Comparison of ENCODE assay signal across 9 cellular contexts in the genomic region with DNA sequence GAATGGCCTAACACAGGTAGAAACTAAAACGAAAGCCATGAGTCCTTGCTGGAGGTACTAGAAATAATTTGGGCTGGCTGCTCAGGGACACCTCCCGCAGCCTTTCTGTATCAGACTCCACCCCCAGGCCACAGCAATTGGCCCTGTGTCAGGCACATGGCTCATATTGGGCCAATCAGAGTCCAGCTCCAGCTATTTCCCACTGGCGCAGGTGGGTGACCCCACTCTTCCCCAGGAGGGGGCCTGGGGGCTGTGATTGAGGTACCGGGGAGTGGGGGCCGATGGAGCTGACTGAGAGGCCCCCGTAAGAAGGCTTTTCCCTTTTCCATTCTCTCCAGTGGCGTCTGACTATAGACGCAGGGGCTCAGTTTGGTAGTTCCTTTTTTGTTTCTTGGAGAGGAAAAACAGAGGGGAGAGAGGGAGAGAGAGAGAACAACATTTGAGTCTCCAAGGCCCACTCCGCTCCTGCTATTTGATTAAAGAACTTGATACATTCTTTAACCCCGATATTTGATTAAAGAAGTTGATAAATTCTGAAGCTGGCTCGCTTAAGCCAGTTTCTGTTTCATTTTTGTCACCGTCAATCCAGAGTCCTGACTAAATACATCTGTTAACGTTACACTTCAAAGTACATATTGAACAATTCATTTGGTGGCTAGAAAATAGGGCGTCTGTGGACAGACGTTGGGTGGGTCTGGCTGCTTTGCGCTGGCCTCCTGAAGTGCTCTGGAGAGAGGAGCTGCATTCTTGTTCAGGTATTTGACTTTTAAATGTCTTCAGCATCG. TPM values are rescaled to one million over a fixed set of nuclear protein-coding genes. Genes with fewer than 3 reads are reported as not detected.
DNase-seq lines count a peak whose midpoint lies in the region; ATAC-seq and TF ChIP-seq lines count a peak whose summit lies in the region.
"Had no signal": no experiment of that assay in that cellular context is flagged by ENCODE, and none has a peak within 500 bp of the region (broad histone marks: within the 10 kb centered on the region; RNA-seq: fewer than 3 reads in every experiment).

No MANE protein-coding gene starts in this region.

- H3K4me3 Mint-ChIP-seq in CD8-positive, alpha-beta T cell = peak overlapping the region; percentile 82
- peak overlapping the region; percentile 75 for H3K4me3 Mint-ChIP-seq in activated T-helper 17 cell treated with anti-CD3 and anti-CD28 coated beads, Interleukin-2, amount 50 U/mL, for 72 hours

- H3K9me3 Mint-ChIP-seq in CD8-positive, alpha-beta T cell = no peaks in the 10 kb centered on the region
- no peaks in the 10 kb centered on the region for H3K9me3 Mint-ChIP-seq in activated T-helper 17 cell treated with anti-CD3 and anti-CD28 coated beads, Interleukin-2, amount 50 U/mL, for 72 hours

- no peaks in the 10 kb centered on the region for H3K36me3 ChIP-seq in CD8-positive, alpha-beta T cell (ENCODE audit: insufficient read depth, low read length)
- H3K36me3 ChIP-seq: adrenal gland had no signal

- H3K9me3 ChIP-seq in CD8-positive, alpha-beta T cell (ENCODE audit: low read length) = no peaks in the 10 kb centered on the region
- H3K9me3 ChIP-seq: adrenal gland had no signal

- intact Hi-C loops in CD8-positive, alpha-beta T cell (cut with DNase I, micrococcal nuclease) = no loop called here

- H3K27ac ChIP-seq in CD8-positive, alpha-beta T cell (ENCODE audit: low read depth, low read length) = peak overlapping the region; percentile 49
- peak overlapping the region in 3 of 21 experiments; percentile 3 to 29 (median 26) for H3K27ac ChIP-seq in skin epidermis
- H3K27ac ChIP-seq: adrenal gland had no signal

- CTCF ChIA-PET in CD8-positive, alpha-beta T cell (lab: Charles Lee) = no interaction called here

- H3K27me3 Mint-ChIP-seq in CD8-positive, alpha-beta T cell (ENCODE audit: low read depth) = peaks cover 26% of the 10 kb centered on the region
- peaks cover 6% of the 10 kb centered on the region for H3K27me3 Mint-ChIP-seq in activated T-helper 17 cell treated with anti-CD3 and anti-CD28 coated beads, Interleukin-2, amount 50 U/mL, for 72 hours

- H3K4me1 ChIP-seq in CD8-positive, alpha-beta T cell (ENCODE audit: insufficient read depth, low read length) = no peaks in the 10 kb centered on the region
- H3K4me1 ChIP-seq: adrenal gland had no signal

- peaks cover 11% of the 10 kb centered on the region for H3K4me1 Mint-ChIP-seq in CD8-positive, alpha-beta T cell (ENCODE audit: low read depth)
- no peaks in the 10 kb centered on the region for H3K4me1 Mint-ChIP-seq in activated T-helper 17 cell treated with anti-CD3 and anti-CD28 coated beads, Interleukin-2, amount 50 U/mL, for 72 hours

- peak in 6 of 7 experiments; percentile 15 to 56 (median 42) for DNase-seq in CD8-positive, alpha-beta T cell
- DNase-seq in COLO668 (lab: John Stamatoyannopoulos, UW; ENCODE audit: unreplicated experiment) = no peak
- no peak for DNase-seq in HCEC 1CT
- no peak for DNase-seq in NCI-H345 (lab: John Stamatoyannopoulos, UW)

- no peaks in the 10 kb centered on the region for H3K27me3 ChIP-seq in CD8-positive, alpha-beta T cell (ENCODE audit: insufficient read depth, low read length)

- ATAC-seq in CD8-positive, alpha-beta T cell = peak; percentile 96
- peak; percentile 75 for ATAC-seq in HG03571 (IDR thresholded peaks at IDR 0.05; ENCODE audit: unreplicated experiment)
- ATAC-seq in activated T-helper 17 cell treated with anti-CD3 and anti-CD28 coated beads, Interleukin-2, amount 50 U/mL, for 72 hours (replicated peaks) = peak; percentile 99
- no peak for ATAC-seq in HG02970 (IDR thresholded peaks at IDR 0.05; ENCODE audit: low FRiP score, unreplicated experiment)

- POLR2A ChIA-PET in CD8-positive, alpha-beta T cell (lab: Charles Lee) = interaction anchor here (1.2 kb wide), 1 partner anchor 29 kb away, joined by 3 read pairs; no protein-coding TSS in a partner anchor

- H3K27ac Mint-ChIP-seq in CD8-positive, alpha-beta T cell = peak overlapping the region; percentile 81
- H3K27ac Mint-ChIP-seq in activated T-helper 17 cell treated with anti-CD3 and anti-CD28 coated beads, Interleukin-2, amount 50 U/mL, for 72 hours = peak overlapping the region; percentile 45

- peaks cover 3% of the 10 kb centered on the region for H3K36me3 Mint-ChIP-seq in CD8-positive, alpha-beta T cell
- H3K36me3 Mint-ChIP-seq in activated T-helper 17 cell treated with anti-CD3 and anti-CD28 coated beads, Interleukin-2, amount 50 U/mL, for 72 hours (ENCODE audit: low read depth) = no peaks in the 10 kb centered on the region

- TF ChIP-seq CTCF in CD8-positive, alpha-beta T cell (IDR thresholded peaks at IDR 0.05) = no peak

- H3K4me3 ChIP-seq in CD8-positive, alpha-beta T cell (ENCODE audit: low read depth, low read length) = peak overlapping the region; percentile 71
- H3K4me3 ChIP-seq in skin epidermis = peak overlapping the region in 6 of 7 experiments; percentile 4 to 36 (median 22)

RNA-seq across cellular contexts. Expression of a gene that starts 26.3 kb away (rescaled TPM):
- total RNA-seq in CD8-positive, alpha-beta T cell = under 1 TPM in 1 of 2 experiments, not detected in 1; 0.11 TPM
- not detected for total RNA-seq in activated T-helper 17 cell treated with anti-CD3 and anti-CD28 coated beads, Interleukin-2, amount 50 U/mL, for 72 hours

RNA-seq across cellular contexts. Expression of a gene that starts 38.0 kb away (rescaled TPM):
- under 1 TPM in 1 of 2 experiments, not detected in 1; 0.16 TPM for total RNA-seq in CD8-positive, alpha-beta T cell
- not detected for total RNA-seq in activated T-helper 17 cell treated with anti-CD3 and anti-CD28 coated beads, Interleukin-2, amount 50 U/mL, for 72 hours

RNA-seq across cellular contexts. Expression of a gene that starts 49.6 kb away (rescaled TPM):
- 1 to 10 TPM; 6.2 to 7.8 TPM for total RNA-seq in CD8-positive, alpha-beta T cell
- total RNA-seq in activated T-helper 17 cell treated with anti-CD3 and anti-CD28 coated beads, Interleukin-2, amount 50 U/mL, for 72 hours = 10 to 100 TPM; 17.1 to 19.3 TPM

Comparison
In these comparisons a context has a peak if more than half of its experiments do, and no peak if none do; other contexts are left out.
1. DNase-seq: peak in CD8-positive, alpha-beta T cell (6 of 7); none in COLO668 (single experiment), HCEC 1CT (single experiment) and NCI-H345 (single experiment).